12 cellular contexts compared by ENCODE assay signal in the genomic region with DNA sequence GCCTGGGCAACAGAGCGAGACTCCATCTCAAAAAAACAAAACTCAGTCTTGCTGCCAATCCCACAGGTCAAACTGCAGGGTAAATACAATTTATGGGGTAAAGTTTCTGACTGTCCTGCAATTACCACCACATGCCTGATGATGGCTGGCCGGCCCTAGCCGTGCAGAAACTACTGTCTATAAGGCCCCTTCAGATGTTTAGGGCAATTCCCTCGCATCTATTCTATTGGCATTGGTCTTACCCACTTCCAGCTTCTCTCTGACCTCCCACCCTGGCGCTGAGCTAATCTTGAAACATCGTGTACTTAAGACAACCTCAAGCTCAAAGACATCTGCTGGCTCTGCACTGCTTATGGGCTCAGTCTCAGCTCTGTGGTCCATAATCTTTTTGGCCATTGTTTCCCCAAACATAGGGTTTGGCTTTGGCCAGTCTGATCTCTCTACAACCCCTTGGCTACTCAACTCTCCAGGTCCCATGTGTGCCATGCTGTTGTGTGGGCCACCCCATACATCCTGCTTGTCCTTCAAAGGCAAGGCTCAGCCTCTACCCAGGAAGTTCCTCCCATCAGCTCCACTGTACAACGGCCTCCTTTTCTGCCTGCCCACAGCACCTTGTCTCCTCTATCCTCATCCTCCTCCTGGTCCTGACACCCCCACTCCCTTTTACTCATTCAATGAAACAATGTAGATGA. TPM values are rescaled to one million over a fixed set of nuclear protein-coding genes. Genes with fewer than 3 reads are reported as not detected.
DNase-seq lines count a peak whose midpoint lies in the region; ATAC-seq, FAIRE-seq and TF ChIP-seq lines count a peak whose summit lies in the region.
"Had no signal": no experiment of that assay in that cellular context is flagged by ENCODE, and none has a peak within 500 bp of the region (broad histone marks: within the 10 kb centered on the region; RNA-seq: fewer than 3 reads in every experiment).

No MANE protein-coding gene starts in this region.

- peaks cover 54 to 86% (median 72%) of the 10 kb centered on the region in 4 donors for H3K4me1 Mint-ChIP-seq in CD4-positive, alpha-beta memory T cell
- H3K4me1 Mint-ChIP-seq in astrocyte (ENCODE audit: low read depth, unreplicated experiment), result peaks cover 39% of the 10 kb centered on the region
- peaks cover 31 to 93% (median 75%) of the 10 kb centered on the region in 4 donors for H3K4me1 Mint-ChIP-seq in naive thymus-derived CD8-positive, alpha-beta T cell

- no peak for DNase-seq in CD4-positive, alpha-beta memory T cell
- no peak for DNase-seq in GM13977 (ENCODE audit: low spot score)
- DNase-seq in astrocyte (ENCODE audit: low read depth), result no peak
- DNase-seq in naive thymus-derived CD8-positive, alpha-beta T cell, result no peak
- DNase-seq in hypothalamus (lab: John Stamatoyannopoulos, UW), result no peak
- no peak for DNase-seq in activated effector memory CD4-positive, alpha-beta T cell treated with anti-CD3 and anti-CD28 coated beads, Interleukin-2, amount 50 U/mL, for 16 hours
- DNase-seq: activated T-cell treated with anti-CD3 and anti-CD28 coated beads, Interleukin-2, amount 50 U/mL, for 4 hours; H7 had no signal

- peak overlapping the region; percentile 10 to 81 (median 67) for H3K27ac Mint-ChIP-seq in CD4-positive, alpha-beta memory T cell
- H3K27ac Mint-ChIP-seq in astrocyte (ENCODE audit: unreplicated experiment), result peak overlapping the region; percentile 55
- peak overlapping the region; percentile 2 to 92 (median 61) for H3K27ac Mint-ChIP-seq in naive thymus-derived CD8-positive, alpha-beta T cell

- H3K4me3 Mint-ChIP-seq in CD4-positive, alpha-beta memory T cell, result peak overlapping the region in 5 of 8 donors; percentile 5 to 62 (median 41)
- H3K4me3 Mint-ChIP-seq in astrocyte (ENCODE audit: unreplicated experiment), result peak overlapping the region; percentile 37
- peak overlapping the region in 7 of 10 donors; percentile 0 to 46 (median 4) for H3K4me3 Mint-ChIP-seq in naive thymus-derived CD8-positive, alpha-beta T cell
- H3K4me3 Mint-ChIP-seq: activated T-cell treated with anti-CD3 and anti-CD28 coated beads, Interleukin-2, amount 50 U/mL, for 4 hours had no signal

- no peak overlapping the region for H3K27ac ChIP-seq in CD4-positive, alpha-beta memory T cell (ENCODE audit: low read depth, low read length)
- H3K27ac ChIP-seq in astrocyte (ENCODE audit: low read depth, low read length), result no peak overlapping the region
- H3K27ac ChIP-seq: tibial artery had no signal

- in situ Hi-C loops in GM13977 (cut with MboI; ENCODE audit: low pct_unique_long_range_greater_than_20kb, low sequenced_read_pairs, unreplicated experiment), result no loop called here

- H3K4me3 ChIP-seq in CD4-positive, alpha-beta memory T cell (ENCODE audit: low read length in 2 of 2), result no peak overlapping the region
- H3K4me3 ChIP-seq in astrocyte (ENCODE audit: insufficient read depth, low read depth, low read length), result no peak overlapping the region
- H3K4me3 ChIP-seq: tibial artery had no signal

- intact Hi-C loops in CD4-positive, alpha-beta memory T cell (cut with micrococcal nuclease), result no loop called here

- H3K4me2 ChIP-seq in astrocyte (ENCODE audit: low read length), result no peak overlapping the region

- peaks cover 93% of the 10 kb centered on the region for H3K4me1 ChIP-seq in CD4-positive, alpha-beta memory T cell (ENCODE audit: insufficient read depth, low read length)
- H3K4me1 ChIP-seq in astrocyte (ENCODE audit: insufficient read depth, low read length), result peaks cover 35% of the 10 kb centered on the region

- CTCF ChIA-PET in CD4-positive, alpha-beta memory T cell (lab: Charles Lee; ENCODE audit: partially characterized antibody), result interaction anchor here (1.3 kb wide), 1 partner anchor 23 kb away, joined by 6 read pairs; no protein-coding TSS in a partner anchor

- FAIRE-seq in astrocyte (lab: Jason Lieb, UNC), result no peak

- H3K9ac ChIP-seq in astrocyte (ENCODE audit: low read length), result no peak overlapping the region

- no peaks in the 10 kb centered on the region for H3K9me3 ChIP-seq in CD4-positive, alpha-beta memory T cell (ENCODE audit: control insufficient read depth in 1 of 2, low read length in 2 of 2)
- H3K9me3 ChIP-seq in astrocyte (ENCODE audit: insufficient read depth, low read depth, low read length), result no peaks in the 10 kb centered on the region
- H3K9me3 ChIP-seq: tibial artery had no signal

- peaks cover 16 to 35% of the 10 kb centered on the region in 2 donors for H3K36me3 Mint-ChIP-seq in CD4-positive, alpha-beta memory T cell
- peaks cover 10% of the 10 kb centered on the region for H3K36me3 Mint-ChIP-seq in astrocyte (ENCODE audit: low read depth, unreplicated experiment)
- peaks cover 0 to 36% (median 2%) of the 10 kb centered on the region in 3 donors for H3K36me3 Mint-ChIP-seq in naive thymus-derived CD8-positive, alpha-beta T cell

- H3K36me3 ChIP-seq in CD4-positive, alpha-beta memory T cell (ENCODE audit: insufficient read depth, low read length), result peaks cover 9% of the 10 kb centered on the region
- H3K36me3 ChIP-seq in astrocyte (ENCODE audit: insufficient read depth, low read length), result no peaks in the 10 kb centered on the region
- H3K36me3 ChIP-seq: tibial artery had no signal

- POLR2A ChIA-PET in CD4-positive, alpha-beta memory T cell (lab: Charles Lee; ENCODE audit: partially characterized antibody), result interaction anchor here (0.5 to 5.4 kb wide), 3 partner anchors 9 to 405 kb away, joined by 3 to 69 read pairs (median 3); a partner anchor contains a TSS
- POLR2A ChIA-PET in naive thymus-derived CD8-positive, alpha-beta T cell (lab: Charles Lee), result interaction anchor here (0.6 to 3.2 kb wide), 3 partner anchors 11 to 92 kb away, joined by 4 to 14 read pairs (median 5); no protein-coding TSS in a partner anchor

- H4K20me1 ChIP-seq in astrocyte (ENCODE audit: insufficient read depth, low read length), result peaks cover 71% of the 10 kb centered on the region

- peak; percentile 12 for TF ChIP-seq CTCF in GM13977 (IDR thresholded peaks at IDR 0.05; ENCODE audit: extremely low read depth, insufficient read depth, missing control alignments)
- TF ChIP-seq CTCF in astrocyte (IDR thresholded peaks at IDR 0.05; ENCODE audit: insufficient read depth, low read depth, low read length), result no peak

- no peaks in the 10 kb centered on the region for H3K27me3 ChIP-seq in CD4-positive, alpha-beta memory T cell (ENCODE audit: insufficient read depth, low read length)
- H3K27me3 ChIP-seq in astrocyte (ENCODE audit: insufficient read depth, low read length), result no peaks in the 10 kb centered on the region
- H3K27me3 ChIP-seq: tibial artery had no signal

- peak; percentile 8 to 28 for ATAC-seq in naive thymus-derived CD8-positive, alpha-beta T cell
- no peak for ATAC-seq in GM18519 (IDR thresholded peaks at IDR 0.05; ENCODE audit: low FRiP score, unreplicated experiment)
- ATAC-seq in GM19455 (IDR thresholded peaks at IDR 0.05; ENCODE audit: unreplicated experiment), result no peak
- ATAC-seq: activated T-cell treated with anti-CD3 and anti-CD28 coated beads, Interleukin-2, amount 50 U/mL, for 4 hours had no signal

- H3K27me3 Mint-ChIP-seq in CD4-positive, alpha-beta memory T cell, result no peaks in the 10 kb centered on the region
- no peaks in the 10 kb centered on the region for H3K27me3 Mint-ChIP-seq in astrocyte (ENCODE audit: low read depth, unreplicated experiment)
- H3K27me3 Mint-ChIP-seq in naive thymus-derived CD8-positive, alpha-beta T cell, result no peaks in the 10 kb centered on the region

- no peak overlapping the region for H2AFZ ChIP-seq in astrocyte (ENCODE audit: low read depth, low read length)

- H3K79me2 ChIP-seq in astrocyte (ENCODE audit: insufficient read depth, low read length), result peaks cover 96% of the 10 kb centered on the region

- no peaks in the 10 kb centered on the region for H3K9me3 Mint-ChIP-seq in CD4-positive, alpha-beta memory T cell
- H3K9me3 Mint-ChIP-seq in astrocyte (ENCODE audit: unreplicated experiment), result no peaks in the 10 kb centered on the region
- H3K9me3 Mint-ChIP-seq in naive thymus-derived CD8-positive, alpha-beta T cell, result no peaks in the 10 kb centered on the region
- H3K9me3 Mint-ChIP-seq: activated T-cell treated with anti-CD3 and anti-CD28 coated beads, Interleukin-2, amount 50 U/mL, for 4 hours had no signal

RNA-seq across cellular contexts. Expression of a gene that starts 16.6 kb away (rescaled TPM):
- 10 to 100 TPM; 48.7 to 49.3 TPM for total RNA-seq in CD4-positive, alpha-beta memory T cell
- polyA plus RNA-seq in CD4-positive, alpha-beta memory T cell, result 10 to 100 TPM in 1 of 2 donors, 1 to 10 TPM in 1; 2.3 to 14.5 TPM
- total RNA-seq in astrocyte, result 10.8 and 11.0 TPM in 2 replicates
- total RNA-seq in naive thymus-derived CD8-positive, alpha-beta T cell, result 10 to 100 TPM; 37.6 to 37.8 TPM
- 1 to 10 TPM in 2 of 3 donors, under 1 TPM in 1; 0.73 to 7.2 (median 1.8) TPM for polyA plus RNA-seq in naive thymus-derived CD8-positive, alpha-beta T cell

RNA-seq across cellular contexts. Expression of a gene that starts 38.3 kb away (rescaled TPM):
- under 1 TPM; 0.22 to 0.41 TPM for total RNA-seq in CD4-positive, alpha-beta memory T cell
- under 1 TPM; 0.25 to 0.49 TPM for polyA plus RNA-seq in CD4-positive, alpha-beta memory T cell
- total RNA-seq in astrocyte, result not detected in 2 replicates
- under 1 TPM; 0.47 to 0.75 TPM for total RNA-seq in naive thymus-derived CD8-positive, alpha-beta T cell
- polyA plus RNA-seq in naive thymus-derived CD8-positive, alpha-beta T cell, result under 1 TPM; 0.30 to 0.81 (median 0.44) TPM
- total RNA-seq: myocyte had no signal

Comparison
In these comparisons a context has a peak if more than half of its experiments do, and no peak if none do; other contexts are left out.
1. ATAC-seq: peak in naive thymus-derived CD8-positive, alpha-beta T cell (2 of 2); none in GM18519 (single experiment) and GM19455 (single experiment).
2. Peak in every context shown above with its lines, with median percentiles within 50 percentile points of each other: H3K27ac Mint-ChIP-seq and H3K4me3 Mint-ChIP-seq.